In the genomic region with DNA sequence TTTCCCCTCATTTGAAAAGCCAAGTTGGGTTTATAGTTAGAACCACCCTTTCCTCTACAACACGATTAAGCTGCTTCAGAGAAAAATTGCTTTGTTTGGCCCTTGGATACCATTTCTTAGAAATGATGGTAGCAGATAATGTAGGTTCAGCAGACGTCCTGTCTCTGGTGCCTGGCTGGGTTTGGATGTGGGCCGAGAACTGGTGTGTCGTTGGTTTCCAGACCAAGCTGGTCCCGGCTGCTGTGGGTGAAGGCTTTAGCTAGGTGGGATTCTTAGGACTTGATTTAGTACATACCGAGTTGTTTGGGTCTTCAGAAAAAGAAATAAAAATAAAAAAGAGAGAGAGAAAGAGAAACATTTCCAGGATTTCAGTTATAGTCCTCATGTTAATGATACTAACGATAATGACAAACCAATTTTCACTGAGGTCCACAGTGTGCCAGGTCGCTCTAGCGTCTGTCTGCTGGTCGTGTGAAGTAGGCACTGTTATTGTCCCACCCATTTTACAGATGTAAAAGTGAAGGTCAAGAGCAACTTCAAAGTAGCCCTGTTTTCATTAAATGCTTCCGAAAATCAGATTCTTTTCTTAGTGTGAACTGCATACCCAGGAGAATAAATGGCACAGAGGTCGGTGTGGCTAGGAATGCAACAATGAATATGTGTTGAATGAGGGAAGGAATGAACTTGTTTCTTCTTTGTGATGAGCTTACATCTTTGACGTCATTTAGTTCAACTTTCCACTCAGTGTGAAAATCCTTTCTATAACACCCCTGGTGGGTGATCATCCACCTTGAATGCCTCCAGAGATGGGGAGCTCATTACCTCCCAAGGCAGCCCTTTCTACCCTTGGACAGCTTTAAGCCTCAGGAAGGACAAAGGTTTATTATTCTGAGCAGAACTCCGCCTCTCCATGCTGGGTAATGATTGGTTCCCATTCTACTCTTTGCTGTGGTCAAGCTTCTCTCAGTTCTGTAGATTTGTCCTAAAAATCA, we compare ENCODE assay signal across 24 cellular contexts.
"Had no signal": no experiment of that assay in that cellular context is flagged by ENCODE, and none has a peak within 500 bp of the region (broad histone marks: within the 10 kb centered on the region; RNA-seq: fewer than 3 reads in every experiment).

No MANE protein-coding gene starts in this region.

- DNase-seq: effector CD8-positive, alpha-beta T cell; endodermal cell; foreskin fibroblast; gastrocnemius medialis; head of caudate nucleus; left lung; mammary epithelial cell; mesendoderm; midbrain; naive thymus-derived CD4-positive, alpha-beta T cell; psoas muscle; sigmoid colon; stimulated activated CD4-positive, alpha-beta T cell treated with anti-CD3 and anti-CD28 coated beads, Interleukin-4, amount 100 ng/mL, for 4 hours; upper lobe of left lung; uterus had no signal

- H3K27ac ChIP-seq: epithelial cell of prostate, gastrocnemius medialis, left lung, neural progenitor cell, psoas muscle, sigmoid colon, thoracic aorta, tibial nerve, upper lobe of left lung, uterus had no signal

- ATAC-seq: esophagus mucosa; gastrocnemius medialis; left lung; naive thymus-derived CD4-positive, alpha-beta T cell; psoas muscle had no signal

- H3K4me3 Mint-ChIP-seq: dendritic cell treated with granulocyte-macrophage colony-stimulating factor and Interleukin-4, amounts not matched to agents 40 ng/mL and 50 ng/mL, for 4 days; endodermal cell; naive thymus-derived CD4-positive, alpha-beta T cell; nephron; neural progenitor cell; stimulated activated memory B cell treated with anti-CD40 and anti-IgM and Interleukin-4, amounts not matched to agents 10 μg/mL and 1 μg/mL and 100 μg/mL, for 72 hours; stimulated activated naive CD8-positive, alpha-beta T cell treated with anti-CD3 and anti-CD28 coated beads, Interleukin-15, Interleukin-2, amounts not matched to agents 100 ng/mL and 50 ng/mL, for 24 hours had no signal

- H3K27ac Mint-ChIP-seq: dendritic cell treated with granulocyte-macrophage colony-stimulating factor and Interleukin-4, amounts not matched to agents 40 ng/mL and 50 ng/mL, for 4 days; endodermal cell; naive thymus-derived CD4-positive, alpha-beta T cell; nephron; neural progenitor cell; stimulated activated memory B cell treated with anti-CD40 and anti-IgM and Interleukin-4, amounts not matched to agents 10 μg/mL and 1 μg/mL and 100 μg/mL, for 72 hours; stimulated activated naive CD8-positive, alpha-beta T cell treated with anti-CD3 and anti-CD28 coated beads, Interleukin-15, Interleukin-2, amounts not matched to agents 100 ng/mL and 50 ng/mL, for 24 hours had no signal

- H3K4me3 ChIP-seq: gastrocnemius medialis, left lung, neural progenitor cell, psoas muscle, sigmoid colon, thoracic aorta, tibial nerve, upper lobe of left lung, uterus had no signal

- H3K27me3 Mint-ChIP-seq: stimulated activated naive CD8-positive, alpha-beta T cell treated with anti-CD3 and anti-CD28 coated beads, Interleukin-15, Interleukin-2, amounts not matched to agents 100 ng/mL and 50 ng/mL, for 24 hours had no signal

- H3K36me3 ChIP-seq: gastrocnemius medialis, left lung, neural progenitor cell, sigmoid colon, thoracic aorta, tibial nerve, upper lobe of left lung, uterus had no signal

- H3K9me3 ChIP-seq: gastrocnemius medialis, thoracic aorta had no signal

- H3K4me1 Mint-ChIP-seq: naive thymus-derived CD4-positive, alpha-beta T cell; stimulated activated memory B cell treated with anti-CD40 and anti-IgM and Interleukin-4, amounts not matched to agents 10 μg/mL and 1 μg/mL and 100 μg/mL, for 72 hours had no signal

- H3K36me3 Mint-ChIP-seq: neural progenitor cell; stimulated activated memory B cell treated with anti-CD40 and anti-IgM and Interleukin-4, amounts not matched to agents 10 μg/mL and 1 μg/mL and 100 μg/mL, for 72 hours had no signal

- H3K4me1 ChIP-seq: gastrocnemius medialis, left lung, psoas muscle, sigmoid colon, uterus had no signal

- H3K27me3 ChIP-seq: gastrocnemius medialis, left lung, upper lobe of left lung, uterus had no signal
